8 cellular contexts compared by ENCODE assay signal in the genomic region with DNA sequence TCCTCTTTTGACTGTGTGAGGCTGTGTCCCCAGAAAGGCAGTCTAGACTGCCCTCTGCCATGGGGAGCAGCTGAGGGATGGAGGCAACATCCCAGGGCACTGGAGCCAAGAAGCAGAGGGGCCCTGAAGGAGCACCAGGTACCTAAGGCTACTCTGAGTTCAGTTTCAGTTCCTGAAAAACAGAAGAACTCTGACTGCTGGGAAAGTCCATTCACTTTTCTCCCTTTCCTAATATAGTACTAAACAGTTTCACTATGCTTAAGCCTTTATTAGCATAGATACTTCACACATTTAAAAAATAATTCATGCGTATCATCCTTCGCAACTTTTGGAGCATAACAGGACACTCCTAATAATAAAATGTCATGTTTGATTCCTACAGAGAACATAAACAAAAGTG.
DNase-seq lines count a peak whose midpoint lies in the region; ATAC-seq and TF ChIP-seq lines count a peak whose summit lies in the region.

No MANE protein-coding gene starts in this region.

- H3K4me2 ChIP-seq in BLaER1 = peak overlapping the region; percentile 48

- H3K9me3 ChIP-seq in BLaER1 = no peaks in the 10 kb centered on the region
- no peaks in the 10 kb centered on the region; the same call in 1 of the 2 replicates for H3K9me3 ChIP-seq in BE2C

- H3K27me3 ChIP-seq in BLaER1 (no peaks in the 10 kb centered on the region), BE2C (no peaks in the 10 kb centered on the region)

- ATAC-seq in HG02798 (IDR thresholded peaks at IDR 0.05; ENCODE audit: poor library complexity, unreplicated experiment) (peak; percentile 85), HG03565 (IDR thresholded peaks at IDR 0.05; ENCODE audit: unreplicated experiment) (peak; percentile 94)

- H4K20me1 ChIP-seq in BLaER1 = no peaks in the 10 kb centered on the region

- H3K4me1 Mint-ChIP-seq in progenitor cell of endocrine pancreas (ENCODE audit: low read depth) = peaks cover 5% of the 10 kb centered on the region

- DNase-seq in GM19240 (ENCODE audit: insufficient read length, low spot score) (peak; percentile 66), NCI-H2081 (lab: John Stamatoyannopoulos, UW) (no peak), BE2C (no peak), progenitor cell of endocrine pancreas (ENCODE audit: low spot score, unreplicated experiment) (no peak), SHP77 treated with DMSO at 0.1 percent for 48 hours (lab: John Stamatoyannopoulos, UW) (no peak)

- no peak overlapping the region for H3K4me3 ChIP-seq in BLaER1
- no peak overlapping the region for H3K4me3 ChIP-seq in BE2C (ENCODE audit: low read depth, low read length)

- no peak overlapping the region for H3K4me3 Mint-ChIP-seq in progenitor cell of endocrine pancreas (ENCODE audit: low read depth)

- H3K36me3 ChIP-seq in BLaER1 = no peaks in the 10 kb centered on the region
- no peaks in the 10 kb centered on the region for H3K36me3 ChIP-seq in BE2C

- no peak overlapping the region for H3K27ac ChIP-seq in BLaER1

- H3K9ac ChIP-seq in BLaER1 = no peak overlapping the region

- no peak overlapping the region for H3K27ac Mint-ChIP-seq in progenitor cell of endocrine pancreas

- H3K27me3 Mint-ChIP-seq in progenitor cell of endocrine pancreas = no peaks in the 10 kb centered on the region

- TF ChIP-seq CTCF in BE2C (IDR thresholded peaks at IDR 0.05; ENCODE audit: low read depth, low read length) (no peak), progenitor cell of endocrine pancreas (IDR thresholded peaks at IDR 0.05; ENCODE audit: unreplicated experiment) (no peak)

- no peaks in the 10 kb centered on the region for H3K36me3 Mint-ChIP-seq in progenitor cell of endocrine pancreas (ENCODE audit: insufficient read depth)

- H3K9me3 Mint-ChIP-seq in progenitor cell of endocrine pancreas (ENCODE audit: low read depth) = no peaks in the 10 kb centered on the region

- peaks cover 22% of the 10 kb centered on the region for H3K4me1 ChIP-seq in BLaER1
- H3K4me1 ChIP-seq in BE2C = no peaks in the 10 kb centered on the region
